Comparison of ENCODE assay signal across 14 cellular contexts in the genomic region with DNA sequence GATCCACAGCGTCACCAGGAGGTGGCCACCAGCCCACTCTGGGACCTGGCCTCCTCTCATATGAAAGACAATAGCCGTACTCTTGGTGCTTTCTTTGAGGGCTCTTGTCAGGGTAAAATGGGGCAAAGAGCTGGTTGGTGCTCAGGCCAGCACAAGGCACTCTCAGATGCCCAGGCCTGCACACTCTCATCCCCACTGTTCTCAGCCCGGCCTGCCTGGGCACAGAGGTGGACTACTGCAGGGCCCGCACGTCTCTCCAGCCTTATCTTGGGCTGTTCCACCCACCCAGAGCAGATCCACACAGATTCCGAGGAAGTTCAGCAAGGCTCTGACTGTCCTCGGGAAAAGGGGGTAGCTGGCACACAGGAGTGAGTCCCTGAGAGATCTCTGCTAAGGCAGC.
DNase-seq lines count a peak whose midpoint lies in the region; ATAC-seq and TF ChIP-seq lines count a peak whose summit lies in the region.
"Had no signal": no experiment of that assay in that cellular context is flagged by ENCODE, and none has a peak within 500 bp of the region (broad histone marks: within the 10 kb centered on the region; RNA-seq: fewer than 3 reads in every experiment).

No MANE protein-coding gene starts in this region.

- ATAC-seq in right cardiac atrium, result no peak

- H3K4me1 ChIP-seq in right atrium auricular region (no peaks in the 10 kb centered on the region), right cardiac atrium (ENCODE audit: control insufficient read depth, insufficient read depth, low read length) (no peaks in the 10 kb centered on the region), colonic mucosa (no peaks in the 10 kb centered on the region), vagina (no peaks in the 10 kb centered on the region), prostate gland (replicated peaks) (no peaks in the 10 kb centered on the region)

- peaks cover 80% of the 10 kb centered on the region for H3K4me1 Mint-ChIP-seq in neural crest cell

- H3K36me3 Mint-ChIP-seq in neural crest cell (ENCODE audit: low read depth), result no peaks in the 10 kb centered on the region

- no peaks in the 10 kb centered on the region for H3K27me3 ChIP-seq in right atrium auricular region
- no peaks in the 10 kb centered on the region for H3K27me3 ChIP-seq in right cardiac atrium (ENCODE audit: control insufficient read depth, insufficient read depth)
- no peaks in the 10 kb centered on the region for H3K27me3 ChIP-seq in colonic mucosa
- no peaks in the 10 kb centered on the region for H3K27me3 ChIP-seq in vagina
- no peaks in the 10 kb centered on the region for H3K27me3 ChIP-seq in prostate gland (replicated peaks; ENCODE audit: insufficient read depth)

- peak; percentile 40 for DNase-seq in right atrium auricular region (ENCODE audit: low spot score)
- DNase-seq in right cardiac atrium, result no peak
- peak; percentile 4 for DNase-seq in colonic mucosa
- DNase-seq in neural crest cell (ENCODE audit: low read depth, low spot score), result no peak
- DNase-seq in vagina (ENCODE audit: extremely low spot score in 2 of 2), result peak; percentile 65 to 88
- no peak for DNase-seq in RPMI8226
- no peak for DNase-seq in prostate gland (ENCODE audit: low spot score)
- no peak for DNase-seq in HPDE6-E6E7 (ENCODE audit: extremely low spot score)
- DNase-seq: DMS79, KG1, MV-4-11, NCI-H187 treated with DMSO at 0.1 percent for 48 hours, NCI-H226 had no signal

- no peaks in the 10 kb centered on the region for H3K9me3 Mint-ChIP-seq in neural crest cell

- no peak overlapping the region for H3K9ac ChIP-seq in colonic mucosa (ENCODE audit: low read depth in 2 of 2, low read length in 2 of 2)

- no peak overlapping the region for H3K4me3 Mint-ChIP-seq in neural crest cell

- no peaks in the 10 kb centered on the region for H3K27me3 Mint-ChIP-seq in neural crest cell (ENCODE audit: low read depth)

- H3K27ac Mint-ChIP-seq in neural crest cell (ENCODE audit: unreplicated experiment), result peak overlapping the region; percentile 35

- 87% methylated on average over 7 of the region's 7 CpGs for WGBS in right cardiac atrium
- WGBS in prostate gland, result 90% methylated on average over 7 of the region's 7 CpGs

- intact Hi-C loops in right cardiac atrium (cut with DNase I), result no loop called here
- intact Hi-C loops in colonic mucosa (cut with DNase I), result no loop called here
- intact Hi-C loops in vagina (cut with DNase I), result no loop called here
- intact Hi-C loops in prostate gland (cut with DNase I), result no loop called here

- H3K27ac ChIP-seq in right atrium auricular region (no peak overlapping the region), right cardiac atrium (ENCODE audit: low read length) (no peak overlapping the region), colonic mucosa (no peak overlapping the region), vagina (no peak overlapping the region), prostate gland (no peak overlapping the region)
- H3K27ac ChIP-seq: C4-2B had no signal

- H3K9me3 ChIP-seq in right atrium auricular region (no peaks in the 10 kb centered on the region), right cardiac atrium (ENCODE audit: control insufficient read depth, low read length) (no peaks in the 10 kb centered on the region), colonic mucosa (no peaks in the 10 kb centered on the region), vagina (no peaks in the 10 kb centered on the region), prostate gland (no peaks in the 10 kb centered on the region)

- H3K36me3 ChIP-seq in right atrium auricular region, result no peaks in the 10 kb centered on the region
- H3K36me3 ChIP-seq in colonic mucosa, result no peaks in the 10 kb centered on the region
- no peaks in the 10 kb centered on the region for H3K36me3 ChIP-seq in vagina
- H3K36me3 ChIP-seq in prostate gland, result no peaks in the 10 kb centered on the region

- H3K4me3 ChIP-seq in right atrium auricular region (no peak overlapping the region), right cardiac atrium (ENCODE audit: low read length) (no peak overlapping the region), colonic mucosa (no peak overlapping the region), vagina (no peak overlapping the region), prostate gland (no peak overlapping the region)

- TF ChIP-seq CTCF in right atrium auricular region (IDR thresholded peaks at IDR 0.05) (no peak), colonic mucosa (IDR thresholded peaks at IDR 0.05) (no peak), neural crest cell (conservative IDR thresholded peaks at IDR 0.05) (no peak), vagina (IDR thresholded peaks at IDR 0.05) (no peak), prostate gland (IDR thresholded peaks at IDR 0.05) (no peak)

- TF ChIP-seq POLR2A in vagina (IDR thresholded peaks at IDR 0.05) (no peak), prostate gland (IDR thresholded peaks at IDR 0.05) (no peak)

Comparison
In these comparisons a context has a peak if more than half of its experiments do, and no peak if none do; other contexts are left out.
1. DNase-seq: peak in right atrium auricular region (single experiment), colonic mucosa (single experiment) and vagina (2 of 2); none in right cardiac atrium (0 of 3), neural crest cell (single experiment), RPMI8226 (single experiment), prostate gland (single experiment) and HPDE6-E6E7 (single experiment).